14 cellular contexts compared by ENCODE assay signal in genomic region chr6:74879234-74879633, GRCh38.
DNase-seq lines count a peak whose midpoint lies in the region; ATAC-seq and TF ChIP-seq lines count a peak whose summit lies in the region.
"Had no signal": no experiment of that assay in that cellular context is flagged by ENCODE, and none has a peak within 500 bp of the region (broad histone marks: within the 10 kb centered on the region; RNA-seq: fewer than 3 reads in every experiment).

No MANE protein-coding gene starts in this region.

- POLR2A ChIA-PET in Caco-2 (lab: Charles Lee): no interaction called here

- H3K36me3 Mint-ChIP-seq in Caco-2 (ENCODE audit: insufficient read depth, unreplicated experiment): no peaks in the 10 kb centered on the region
- H3K36me3 Mint-ChIP-seq: activated naive CD8-positive, alpha-beta T cell; stimulated activated effector memory CD8-positive, alpha-beta T cell treated with anti-CD3 and anti-CD28 coated beads, Interleukin-12 subunit alpha, Interleukin-12 subunit beta, amount 100 ng/mL, for 72 hours had no signal

- H3K4me1 ChIP-seq in Caco-2: no peaks in the 10 kb centered on the region

- no peaks in the 10 kb centered on the region for H3K27me3 ChIP-seq in Caco-2 (replicated peaks; ENCODE audit: control insufficient read depth, insufficient read depth, low read length)

- H3K27ac Mint-ChIP-seq in Caco-2 (ENCODE audit: unreplicated experiment): no peak overlapping the region
- H3K27ac Mint-ChIP-seq: activated naive CD8-positive, alpha-beta T cell; natural killer cell; stimulated activated effector memory CD8-positive, alpha-beta T cell treated with anti-CD3 and anti-CD28 coated beads, Interleukin-12 subunit alpha, Interleukin-12 subunit beta, amount 100 ng/mL, for 72 hours had no signal

- H3K9me3 ChIP-seq in Caco-2: no peaks in the 10 kb centered on the region

- H3K4me3 Mint-ChIP-seq in Caco-2 (ENCODE audit: unreplicated experiment): no peak overlapping the region
- H3K4me3 Mint-ChIP-seq: activated naive CD8-positive, alpha-beta T cell; natural killer cell; stimulated activated effector memory CD8-positive, alpha-beta T cell treated with anti-CD3 and anti-CD28 coated beads, Interleukin-12 subunit alpha, Interleukin-12 subunit beta, amount 100 ng/mL, for 72 hours had no signal

- BruUV-seq in Caco-2 (replicated peaks; lab: Mats Ljungman, UMichigan): no TSS peak

- no peaks in the 10 kb centered on the region for H3K9me3 Mint-ChIP-seq in Caco-2 (ENCODE audit: unreplicated experiment)

- TF ChIP-seq CTCF in astrocyte of the spinal cord (IDR thresholded peaks at IDR 0.05; ENCODE audit: low read depth, low read length): no peak
- TF ChIP-seq CTCF in Caco-2 (IDR thresholded peaks at IDR 0.05; ENCODE audit: insufficient read depth in 1 of 2, low read depth in 1 of 2, low read length in 1 of 2, severe bottlenecking in 1 of 2, unreplicated experiment in 1 of 2): no peak

- H3K27me3 Mint-ChIP-seq in Caco-2 (ENCODE audit: insufficient read depth, unreplicated experiment): peaks cover 6% of the 10 kb centered on the region
- H3K27me3 Mint-ChIP-seq: activated naive CD8-positive, alpha-beta T cell had no signal

- H3K36me3 ChIP-seq in Caco-2 (ENCODE audit: control insufficient read depth, insufficient read depth, low read length): no peaks in the 10 kb centered on the region

- intact Hi-C loops in left ventricle myocardium superior (cut with micrococcal nuclease) (no loop called here), Caco-2 (cut with micrococcal nuclease; ENCODE audit: unreplicated experiment) (no loop called here)

- H3K4me1 Mint-ChIP-seq in Caco-2 (ENCODE audit: low read depth, unreplicated experiment): no peaks in the 10 kb centered on the region
- H3K4me1 Mint-ChIP-seq: natural killer cell; stimulated activated effector memory CD8-positive, alpha-beta T cell treated with anti-CD3 and anti-CD28 coated beads, Interleukin-12 subunit alpha, Interleukin-12 subunit beta, amount 100 ng/mL, for 72 hours had no signal

- peak; percentile 74 for ATAC-seq in left ventricle myocardium superior
- no peak for ATAC-seq in GM21737 (IDR thresholded peaks at IDR 0.05; ENCODE audit: unreplicated experiment)
- ATAC-seq in GM21360 (IDR thresholded peaks at IDR 0.05; ENCODE audit: unreplicated experiment): no peak
- ATAC-seq: natural killer cell; stimulated activated effector memory CD8-positive, alpha-beta T cell treated with anti-CD3 and anti-CD28 coated beads, Interleukin-12 subunit alpha, Interleukin-12 subunit beta, amount 100 ng/mL, for 72 hours had no signal

- DNase-seq in HS-5 (ENCODE audit: low read depth): peak; percentile 58
- peak; percentile 81 for DNase-seq in astrocyte of the spinal cord (ENCODE audit: low read depth, low spot score)
- no peak for DNase-seq in left ventricle myocardium superior
- DNase-seq in superior temporal gyrus (ENCODE audit: extremely low spot score): peak; percentile 45
- no peak for DNase-seq in Caco-2
- DNase-seq in T1000 (lab: John Stamatoyannopoulos, UW): no peak
- DNase-seq: effector CD8-positive, alpha-beta T cell; natural killer cell; NCI-H1694; T-helper 9 cell had no signal

- in situ Hi-C loops in astrocyte of the spinal cord (cut with HindIII; ENCODE audit: low sequenced_read_pairs): no loop called here

- H3K4me3 ChIP-seq in astrocyte of the spinal cord (ENCODE audit: low read depth, low read length): no peak overlapping the region
- no peak overlapping the region for H3K4me3 ChIP-seq in Caco-2 (ENCODE audit: low read depth, low read length)

- CTCF ChIA-PET in Caco-2 (lab: Charles Lee): no interaction called here

Comparison
In these comparisons a context has a peak if more than half of its experiments do, and no peak if none do; other contexts are left out.
1. DNase-seq: peak in HS-5 (single experiment), astrocyte of the spinal cord (single experiment) and superior temporal gyrus (single experiment); none in left ventricle myocardium superior (single experiment), Caco-2 (0 of 2) and T1000 (single experiment).